Comparison of ENCODE assay signal across 32 cellular contexts in the genomic region with DNA sequence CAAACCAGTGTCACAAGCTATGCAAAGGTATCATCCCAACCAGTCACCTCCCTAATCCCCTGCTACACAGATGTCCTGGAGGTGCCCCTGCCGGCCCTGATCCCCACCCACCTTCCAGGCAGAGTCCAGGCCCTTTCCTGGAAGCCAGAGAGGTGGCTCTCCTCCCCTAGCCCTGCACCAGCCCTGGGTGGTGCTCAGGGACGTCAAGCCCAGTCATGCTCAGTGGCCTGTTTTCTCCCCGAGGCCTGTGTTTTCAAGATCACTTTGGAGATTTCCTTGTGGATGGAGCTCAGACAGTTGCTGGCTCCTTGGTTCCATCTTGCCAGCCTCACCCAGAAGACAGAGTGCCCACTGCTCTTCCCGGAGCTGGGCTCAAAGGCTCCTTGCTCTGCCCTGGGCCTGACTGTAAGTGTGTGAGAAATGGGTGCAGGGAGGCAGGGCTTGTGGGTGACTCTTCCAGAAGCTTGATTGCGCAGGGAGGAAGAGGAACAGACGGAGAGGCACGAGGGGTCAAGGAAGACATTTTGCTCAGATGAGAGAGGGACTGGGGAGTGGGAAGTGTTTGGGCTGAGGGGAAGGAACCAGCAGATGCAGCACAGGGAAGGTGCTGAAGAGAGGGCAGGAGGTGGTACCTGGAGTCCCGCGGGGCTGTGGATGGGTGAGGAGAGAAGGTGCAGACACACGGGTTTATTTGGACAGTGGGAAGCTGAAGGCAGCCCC. TPM values are rescaled to one million over a fixed set of nuclear protein-coding genes. Genes with fewer than 3 reads are reported as not detected.
DNase-seq lines count a peak whose midpoint lies in the region; ATAC-seq and TF ChIP-seq lines count a peak whose summit lies in the region.
"Had no signal": no experiment of that assay in that cellular context is flagged by ENCODE, and none has a peak within 500 bp of the region (broad histone marks: within the 10 kb centered on the region; RNA-seq: fewer than 3 reads in every experiment).

No MANE protein-coding gene starts in this region.

- H3K36me3 Mint-ChIP-seq in stimulated activated naive B cell treated with anti-CD40 and anti-IgM and Interleukin-4, amounts not matched to agents 10 μg/mL and 1 μg/mL and 100 μg/mL, for 72 hours, result no peaks in the 10 kb centered on the region
- H3K36me3 Mint-ChIP-seq: activated naive CD8-positive, alpha-beta T cell treated with anti-CD3 and anti-CD28 coated beads, Interleukin-2, amount 10 ng/mL, durations not matched to agents 7 days and 5 days; immature natural killer cell; mesothelial cell of epicardium; naive B cell had no signal

- H3K9me3 ChIP-seq in left lung (no peaks in the 10 kb centered on the region), A673 (ENCODE audit: low read depth, low read length, poor library complexity, severe bottlenecking) (no peaks in the 10 kb centered on the region)
- H3K9me3 ChIP-seq: left ventricle myocardium inferior, stomach had no signal

- TF ChIP-seq CTCF in RWPE1 (conservative IDR thresholded peaks at IDR 0.05; ENCODE audit: low read depth) (no peak), left lung (IDR thresholded peaks at IDR 0.05) (no peak), A673 (conservative IDR thresholded peaks at IDR 0.05; ENCODE audit: low read depth, low read length) (no peak)

- no peak overlapping the region for H3K4me3 Mint-ChIP-seq in stimulated activated naive B cell treated with anti-CD40 and anti-IgM and Interleukin-4, amounts not matched to agents 10 μg/mL and 1 μg/mL and 100 μg/mL, for 72 hours
- H3K4me3 Mint-ChIP-seq: activated B cell treated with CpG ODN at 0.5 μM for 24 hours; activated CD4-positive, alpha-beta T cell treated with anti-CD3 and anti-CD28 coated beads, Interleukin-2, amount 10 ng/mL, durations not matched to agents 7 days and 5 days; activated naive CD8-positive, alpha-beta T cell treated with anti-CD3 and anti-CD28 coated beads, Interleukin-2, amount 10 ng/mL, durations not matched to agents 7 days and 5 days; B cell; immature natural killer cell; mesothelial cell of epicardium had no signal

- no peak for ATAC-seq in left cardiac atrium
- no peak for ATAC-seq in Right ventricle myocardium superior (ENCODE audit: poor library complexity)
- ATAC-seq in left lung, result peak; percentile 17
- ATAC-seq in stimulated activated naive B cell treated with anti-CD40 and anti-IgM and Interleukin-4, amounts not matched to agents 10 μg/mL and 1 μg/mL and 100 μg/mL, for 72 hours (replicated peaks), result no peak
- ATAC-seq: Panc1 had no signal

- peak overlapping the region; percentile 28 for H3K27ac Mint-ChIP-seq in stimulated activated naive B cell treated with anti-CD40 and anti-IgM and Interleukin-4, amounts not matched to agents 10 μg/mL and 1 μg/mL and 100 μg/mL, for 72 hours
- H3K27ac Mint-ChIP-seq: activated B cell treated with CpG ODN at 0.5 μM for 24 hours; activated CD4-positive, alpha-beta T cell treated with anti-CD3 and anti-CD28 coated beads, Interleukin-2, amount 10 ng/mL, durations not matched to agents 7 days and 5 days; activated naive CD8-positive, alpha-beta T cell treated with anti-CD3 and anti-CD28 coated beads, Interleukin-2, amount 10 ng/mL, durations not matched to agents 7 days and 5 days; B cell; immature natural killer cell; mesothelial cell of epicardium had no signal

- intact Hi-C loops in left cardiac atrium (cut with DNase I) (no loop called here), Right ventricle myocardium superior (cut with DNase I) (no loop called here), left lung (cut with DNase I) (no loop called here), A673 (cut with micrococcal nuclease; ENCODE audit: unreplicated experiment) (no loop called here)

- H3K27me3 ChIP-seq in left lung, result no peaks in the 10 kb centered on the region
- H3K27me3 ChIP-seq in A673 (replicated peaks; ENCODE audit: insufficient read depth, low read depth, low read length, poor library complexity), result no peaks in the 10 kb centered on the region
- H3K27me3 ChIP-seq: stomach had no signal

- DNase-seq in left cardiac atrium, result peak; percentile 12
- no peak for DNase-seq in Right ventricle myocardium superior
- no peak for DNase-seq in RWPE1 (ENCODE audit: low spot score)
- no peak for DNase-seq in left lung
- DNase-seq in stimulated activated naive B cell treated with anti-CD40 and anti-IgM and Interleukin-4, amounts not matched to agents 10 μg/mL and 1 μg/mL and 100 μg/mL, for 72 hours, result no peak
- DNase-seq in T-helper 1 cell, result no peak
- no peak for DNase-seq in A673 (ENCODE audit: low spot score)
- no peak for DNase-seq in NCI-H2196 treated with DMSO at 0.1 percent for 48 hours (lab: John Stamatoyannopoulos, UW; ENCODE audit: unreplicated experiment)
- DNase-seq: ACHN; activated B cell treated with CpG ODN at 0.5 μM for 24 hours; activated CD4-positive, alpha-beta T cell treated with anti-CD3 and anti-CD28 coated beads, Interleukin-2, amount 10 ng/mL, durations not matched to agents 7 days and 5 days; activated gamma-delta T cell treated with Interleukin-2 at 50 U/mL for 16 hours; activated naive CD8-positive, alpha-beta T cell treated with anti-CD3 and anti-CD28 coated beads, Interleukin-2, amount 10 ng/mL, durations not matched to agents 7 days and 5 days; activated T-cell treated with anti-CD3 and anti-CD28 coated beads, Interleukin-2, amount 50 U/mL, for 1 hour; caudate nucleus; COR-L47; DMS79; effector memory CD4-positive, alpha-beta T cell; immature natural killer cell; left ventricle myocardium inferior; naive B cell; NCI-H1417; NCI-H2029; NCI-H526; stomach; SW 1271 had no signal

- no peaks in the 10 kb centered on the region for H3K27me3 Mint-ChIP-seq in stimulated activated naive B cell treated with anti-CD40 and anti-IgM and Interleukin-4, amounts not matched to agents 10 μg/mL and 1 μg/mL and 100 μg/mL, for 72 hours
- H3K27me3 Mint-ChIP-seq: activated B cell treated with CpG ODN at 0.5 μM for 24 hours; activated naive CD8-positive, alpha-beta T cell treated with anti-CD3 and anti-CD28 coated beads, Interleukin-2, amount 10 ng/mL, durations not matched to agents 7 days and 5 days; B cell; naive B cell had no signal

- H3K36me3 ChIP-seq in left lung (no peaks in the 10 kb centered on the region), A673 (ENCODE audit: insufficient read depth, low read length, poor library complexity, severe bottlenecking) (no peaks in the 10 kb centered on the region)
- H3K36me3 ChIP-seq: left ventricle myocardium inferior, stomach had no signal

- BruUV-seq in A673 (replicated peaks; lab: Mats Ljungman, UMichigan), result no TSS peak

- H3K4me1 ChIP-seq in left lung, result peaks cover 0 to 51% of the 10 kb centered on the region in 2 donors
- H3K4me1 ChIP-seq in A673 (ENCODE audit: insufficient read depth, low read length, poor library complexity, severe bottlenecking), result no peaks in the 10 kb centered on the region

- CTCF ChIA-PET in RWPE1 (lab: Yijun Ruan, JAX) (no interaction called here), A673 (lab: Charles Lee) (interaction anchor here (0.6 kb wide), 1 partner anchor 52 kb away, joined by 3 read pairs; no protein-coding TSS in a partner anchor)

- H3K27ac ChIP-seq in RWPE1, result peak overlapping the region; percentile 33
- peak overlapping the region in 1 of 2 donors; percentile 58 for H3K27ac ChIP-seq in left lung
- no peak overlapping the region for H3K27ac ChIP-seq in A673 (ENCODE audit: low read depth, low read length, poor library complexity, severe bottlenecking)
- H3K27ac ChIP-seq: left ventricle myocardium inferior, skin epidermis, stomach had no signal

- H3K9me3 Mint-ChIP-seq in stimulated activated naive B cell treated with anti-CD40 and anti-IgM and Interleukin-4, amounts not matched to agents 10 μg/mL and 1 μg/mL and 100 μg/mL, for 72 hours, result no peaks in the 10 kb centered on the region
- H3K9me3 Mint-ChIP-seq: activated B cell treated with CpG ODN at 0.5 μM for 24 hours; activated CD4-positive, alpha-beta T cell treated with anti-CD3 and anti-CD28 coated beads, Interleukin-2, amount 10 ng/mL, durations not matched to agents 7 days and 5 days; activated naive CD8-positive, alpha-beta T cell treated with anti-CD3 and anti-CD28 coated beads, Interleukin-2, amount 10 ng/mL, durations not matched to agents 7 days and 5 days; immature natural killer cell; mesothelial cell of epicardium; naive B cell had no signal

- H3K4me1 Mint-ChIP-seq in stimulated activated naive B cell treated with anti-CD40 and anti-IgM and Interleukin-4, amounts not matched to agents 10 μg/mL and 1 μg/mL and 100 μg/mL, for 72 hours, result peaks cover 31 to 41% of the 10 kb centered on the region in 2 donors
- H3K4me1 Mint-ChIP-seq: immature natural killer cell had no signal

- H3K4me3 ChIP-seq in left lung, result no peak overlapping the region
- no peak overlapping the region for H3K4me3 ChIP-seq in A673 (ENCODE audit: low read depth, low read length, poor library complexity, severe bottlenecking)
- H3K4me3 ChIP-seq: coronary artery, left ventricle myocardium inferior, skin epidermis, stomach had no signal

- POLR2A ChIA-PET in RWPE1 (lab: Yijun Ruan, JAX; ENCODE audit: low non-redundant PET) (no interaction called here), A673 (lab: Charles Lee; ENCODE audit: low non-redundant PET) (no interaction called here)

RNA-seq across cellular contexts. Expression of gene P2RY6, which starts 11.3 kb away (rescaled TPM):
- 1 to 10 TPM; 2.0 to 4.4 TPM for total RNA-seq in left cardiac atrium
- total RNA-seq in Right ventricle myocardium superior, result 2.1 TPM
- total RNA-seq in left lung, result 1 to 10 TPM; 2.2 to 4.8 TPM
- total RNA-seq in A673 (2021), result 0.43 TPM in 1 of 2 replicates, not detected in the other
- total RNA-seq: activated CD4-positive, alpha-beta T cell treated with anti-CD3 and anti-CD28 coated beads, Interleukin-2, amount 10 ng/mL, durations not matched to agents 7 days and 5 days; osteocyte had no signal

RNA-seq across cellular contexts. Expression of gene ARHGEF17, which starts 24.6 kb away (rescaled TPM):
- total RNA-seq in left cardiac atrium (10 to 100 TPM; 42.2 to 53.2 TPM), Right ventricle myocardium superior (51.5 TPM), left lung (10 to 100 TPM; 56.3 to 69.1 TPM), A673 (2021) (24.0 and 32.0 TPM in 2 replicates)
- total RNA-seq: activated CD4-positive, alpha-beta T cell treated with anti-CD3 and anti-CD28 coated beads, Interleukin-2, amount 10 ng/mL, durations not matched to agents 7 days and 5 days; activated naive CD8-positive, alpha-beta T cell treated with anti-CD3 and anti-CD28 coated beads, Interleukin-2, amount 10 ng/mL, durations not matched to agents 7 days and 5 days had no signal
